ENCODE assay signal across 8 cellular contexts in the genomic region with DNA sequence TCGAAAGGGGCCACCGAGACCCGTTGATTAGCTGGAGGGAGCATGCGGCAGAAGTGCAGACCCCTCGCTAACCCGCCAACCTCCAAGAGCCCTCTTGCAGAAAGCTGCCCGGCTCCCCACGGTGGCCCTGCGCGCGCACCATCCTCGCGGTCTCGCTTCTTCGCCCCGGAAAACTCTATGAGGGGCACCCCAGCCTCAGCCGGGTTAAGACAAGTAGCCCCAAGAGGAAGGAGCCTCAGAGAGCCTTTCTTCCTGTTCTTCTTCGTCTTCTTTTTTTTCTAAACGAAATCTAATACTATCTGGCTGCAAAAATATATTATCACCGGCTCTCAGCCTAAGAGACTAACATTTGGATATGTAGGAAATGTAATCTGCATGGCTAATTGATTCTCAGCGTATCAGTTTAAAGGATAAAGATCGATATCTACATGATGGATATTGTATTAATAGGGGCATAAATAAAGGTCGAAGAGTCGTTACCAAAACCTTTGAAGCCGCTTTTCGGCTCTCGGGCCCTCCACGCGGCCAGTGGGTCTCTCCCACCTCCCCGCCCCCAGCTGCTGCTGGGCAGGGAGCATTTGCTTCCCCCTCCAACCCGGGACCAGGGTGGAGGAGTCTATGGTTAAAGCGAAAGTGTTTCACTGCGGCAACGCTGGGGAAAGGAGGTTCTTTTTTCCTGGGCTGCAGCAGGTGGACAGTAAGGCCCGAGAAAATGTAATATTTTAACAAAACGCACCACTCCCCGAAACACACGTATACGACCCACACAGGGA. TPM values are rescaled to one million over a fixed set of nuclear protein-coding genes. Genes with fewer than 3 reads are reported as not detected.
A peak's percentile ranks its signal among the peaks of the same experiment; 100 is the strongest.
DNase-seq lines count a peak whose midpoint lies in the region; ATAC-seq and TF ChIP-seq lines count a peak whose summit lies in the region.

No MANE protein-coding gene starts in this region.

- peak overlapping the region; percentile 83 for H3K4me3 Mint-ChIP-seq in dendritic cell treated with granulocyte-macrophage colony-stimulating factor and Interleukin-4, amounts not matched to agents 40 ng/mL and 50 ng/mL, for 4 days
- H3K4me3 Mint-ChIP-seq in neural crest cell: peak overlapping the region; percentile 66

- intact Hi-C loops in dendritic cell treated with granulocyte-macrophage colony-stimulating factor and Interleukin-4, amounts not matched to agents 40 ng/mL and 50 ng/mL, for 4 days (cut with micrococcal nuclease): no loop called here

- no peak for ATAC-seq in HG03108 (IDR thresholded peaks at IDR 0.05; ENCODE audit: unreplicated experiment)

- peak overlapping the region; percentile 76 for H3K27ac Mint-ChIP-seq in dendritic cell treated with granulocyte-macrophage colony-stimulating factor and Interleukin-4, amounts not matched to agents 40 ng/mL and 50 ng/mL, for 4 days
- H3K27ac Mint-ChIP-seq in neural crest cell (ENCODE audit: unreplicated experiment): no peak overlapping the region

- peaks cover 78% of the 10 kb centered on the region for H3K4me1 Mint-ChIP-seq in dendritic cell treated with granulocyte-macrophage colony-stimulating factor and Interleukin-4, amounts not matched to agents 40 ng/mL and 50 ng/mL, for 4 days (ENCODE audit: low read depth)
- H3K4me1 Mint-ChIP-seq in neural crest cell: peaks cover 64% of the 10 kb centered on the region

- peaks cover 97% of the 10 kb centered on the region for H3K27me3 Mint-ChIP-seq in dendritic cell treated with granulocyte-macrophage colony-stimulating factor and Interleukin-4, amounts not matched to agents 40 ng/mL and 50 ng/mL, for 4 days
- peaks cover 100% of the 10 kb centered on the region for H3K27me3 Mint-ChIP-seq in neural crest cell (ENCODE audit: low read depth)

- H3K36me3 Mint-ChIP-seq in dendritic cell treated with granulocyte-macrophage colony-stimulating factor and Interleukin-4, amounts not matched to agents 40 ng/mL and 50 ng/mL, for 4 days (ENCODE audit: low read depth): no peaks in the 10 kb centered on the region
- H3K36me3 Mint-ChIP-seq in neural crest cell (ENCODE audit: low read depth): no peaks in the 10 kb centered on the region

- DNase-seq in COLO668 (lab: John Stamatoyannopoulos, UW; ENCODE audit: unreplicated experiment) (peak; percentile 57), LoVo (ENCODE audit: low spot score) (peak; percentile 16), neural crest cell (ENCODE audit: low read depth, low spot score) (peak; percentile 31), GM19240 (ENCODE audit: insufficient read length, low spot score) (no peak), GM10266 (ENCODE audit: extremely low spot score) (no peak), erythroblast (lab: John Stamatoyannopoulos, UW) (no peak)

- TF ChIP-seq POLR2A in erythroblast (IDR thresholded peaks at IDR 0.05; ENCODE audit: low read length): no peak

- TF ChIP-seq CTCF in neural crest cell (conservative IDR thresholded peaks at IDR 0.05) (no peak), GM10266 (IDR thresholded peaks at IDR 0.05; ENCODE audit: control insufficient read depth, insufficient read depth, low read depth, missing control alignments) (no peak)

- peaks cover 12% of the 10 kb centered on the region for H3K9me3 Mint-ChIP-seq in dendritic cell treated with granulocyte-macrophage colony-stimulating factor and Interleukin-4, amounts not matched to agents 40 ng/mL and 50 ng/mL, for 4 days
- H3K9me3 Mint-ChIP-seq in neural crest cell: no peaks in the 10 kb centered on the region

RNA-seq across cellular contexts. Expression of gene PAX3, which starts 6.1 kb away (rescaled TPM):
- total RNA-seq in neural crest cell: 52.1 and 52.2 TPM in 2 replicates

Comparison
In these comparisons a context has a peak if more than half of its experiments do, and no peak if none do; other contexts are left out.
1. DNase-seq: peak in COLO668 (single experiment), LoVo (single experiment) and neural crest cell (single experiment); none in GM19240 (single experiment), GM10266 (single experiment) and erythroblast (0 of 2).